Comparison of ENCODE assay signal across 1 cellular context in genomic region chr12:8887285-8887715, GRCh38.
TF ChIP-seq lines count a peak whose summit lies in the region.

No MANE protein-coding gene starts in this region.

TF ChIP-seq in IMR-90, 13 proteins besides CTCF, POLR2A, EP300 and RAD21:
- TF ChIP-seq NFE2L2 (IDR thresholded peaks at IDR 0.05; ENCODE audit: low read depth, low read length) (no peak), RCOR1 (IDR thresholded peaks at IDR 0.05; ENCODE audit: insufficient replicate concordance, low read length) (no peak)
TF ChIP-seq in IMR-90: peak in this region for 0.
